Comparison of ENCODE assay signal across 1 cellular context in the genomic region with DNA sequence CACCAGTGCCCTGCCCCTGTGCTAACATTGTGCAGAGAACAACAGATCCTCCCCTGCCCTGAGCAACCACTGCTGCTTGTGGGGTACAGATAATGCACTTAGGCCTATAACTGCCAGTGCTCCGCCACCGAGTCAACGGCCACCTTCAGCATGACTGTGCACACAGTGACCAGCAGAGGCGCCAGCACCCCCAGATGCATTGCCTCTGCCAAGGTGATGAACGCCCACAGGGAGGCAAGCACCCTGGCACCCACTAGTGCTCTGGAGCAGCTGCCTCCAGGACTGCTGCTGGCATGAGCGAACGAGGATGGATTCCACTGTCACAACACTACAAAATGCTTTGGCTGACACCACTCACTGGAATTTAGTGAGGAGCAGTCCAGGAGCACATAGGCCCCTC.
TF ChIP-seq lines count a peak whose summit lies in the region.

No MANE protein-coding gene starts in this region.

TF ChIP-seq in GM23338, 12 proteins besides CTCF, POLR2A, EP300 and RAD21 (continued from another document):
- TF ChIP-seq, protein P1, sequence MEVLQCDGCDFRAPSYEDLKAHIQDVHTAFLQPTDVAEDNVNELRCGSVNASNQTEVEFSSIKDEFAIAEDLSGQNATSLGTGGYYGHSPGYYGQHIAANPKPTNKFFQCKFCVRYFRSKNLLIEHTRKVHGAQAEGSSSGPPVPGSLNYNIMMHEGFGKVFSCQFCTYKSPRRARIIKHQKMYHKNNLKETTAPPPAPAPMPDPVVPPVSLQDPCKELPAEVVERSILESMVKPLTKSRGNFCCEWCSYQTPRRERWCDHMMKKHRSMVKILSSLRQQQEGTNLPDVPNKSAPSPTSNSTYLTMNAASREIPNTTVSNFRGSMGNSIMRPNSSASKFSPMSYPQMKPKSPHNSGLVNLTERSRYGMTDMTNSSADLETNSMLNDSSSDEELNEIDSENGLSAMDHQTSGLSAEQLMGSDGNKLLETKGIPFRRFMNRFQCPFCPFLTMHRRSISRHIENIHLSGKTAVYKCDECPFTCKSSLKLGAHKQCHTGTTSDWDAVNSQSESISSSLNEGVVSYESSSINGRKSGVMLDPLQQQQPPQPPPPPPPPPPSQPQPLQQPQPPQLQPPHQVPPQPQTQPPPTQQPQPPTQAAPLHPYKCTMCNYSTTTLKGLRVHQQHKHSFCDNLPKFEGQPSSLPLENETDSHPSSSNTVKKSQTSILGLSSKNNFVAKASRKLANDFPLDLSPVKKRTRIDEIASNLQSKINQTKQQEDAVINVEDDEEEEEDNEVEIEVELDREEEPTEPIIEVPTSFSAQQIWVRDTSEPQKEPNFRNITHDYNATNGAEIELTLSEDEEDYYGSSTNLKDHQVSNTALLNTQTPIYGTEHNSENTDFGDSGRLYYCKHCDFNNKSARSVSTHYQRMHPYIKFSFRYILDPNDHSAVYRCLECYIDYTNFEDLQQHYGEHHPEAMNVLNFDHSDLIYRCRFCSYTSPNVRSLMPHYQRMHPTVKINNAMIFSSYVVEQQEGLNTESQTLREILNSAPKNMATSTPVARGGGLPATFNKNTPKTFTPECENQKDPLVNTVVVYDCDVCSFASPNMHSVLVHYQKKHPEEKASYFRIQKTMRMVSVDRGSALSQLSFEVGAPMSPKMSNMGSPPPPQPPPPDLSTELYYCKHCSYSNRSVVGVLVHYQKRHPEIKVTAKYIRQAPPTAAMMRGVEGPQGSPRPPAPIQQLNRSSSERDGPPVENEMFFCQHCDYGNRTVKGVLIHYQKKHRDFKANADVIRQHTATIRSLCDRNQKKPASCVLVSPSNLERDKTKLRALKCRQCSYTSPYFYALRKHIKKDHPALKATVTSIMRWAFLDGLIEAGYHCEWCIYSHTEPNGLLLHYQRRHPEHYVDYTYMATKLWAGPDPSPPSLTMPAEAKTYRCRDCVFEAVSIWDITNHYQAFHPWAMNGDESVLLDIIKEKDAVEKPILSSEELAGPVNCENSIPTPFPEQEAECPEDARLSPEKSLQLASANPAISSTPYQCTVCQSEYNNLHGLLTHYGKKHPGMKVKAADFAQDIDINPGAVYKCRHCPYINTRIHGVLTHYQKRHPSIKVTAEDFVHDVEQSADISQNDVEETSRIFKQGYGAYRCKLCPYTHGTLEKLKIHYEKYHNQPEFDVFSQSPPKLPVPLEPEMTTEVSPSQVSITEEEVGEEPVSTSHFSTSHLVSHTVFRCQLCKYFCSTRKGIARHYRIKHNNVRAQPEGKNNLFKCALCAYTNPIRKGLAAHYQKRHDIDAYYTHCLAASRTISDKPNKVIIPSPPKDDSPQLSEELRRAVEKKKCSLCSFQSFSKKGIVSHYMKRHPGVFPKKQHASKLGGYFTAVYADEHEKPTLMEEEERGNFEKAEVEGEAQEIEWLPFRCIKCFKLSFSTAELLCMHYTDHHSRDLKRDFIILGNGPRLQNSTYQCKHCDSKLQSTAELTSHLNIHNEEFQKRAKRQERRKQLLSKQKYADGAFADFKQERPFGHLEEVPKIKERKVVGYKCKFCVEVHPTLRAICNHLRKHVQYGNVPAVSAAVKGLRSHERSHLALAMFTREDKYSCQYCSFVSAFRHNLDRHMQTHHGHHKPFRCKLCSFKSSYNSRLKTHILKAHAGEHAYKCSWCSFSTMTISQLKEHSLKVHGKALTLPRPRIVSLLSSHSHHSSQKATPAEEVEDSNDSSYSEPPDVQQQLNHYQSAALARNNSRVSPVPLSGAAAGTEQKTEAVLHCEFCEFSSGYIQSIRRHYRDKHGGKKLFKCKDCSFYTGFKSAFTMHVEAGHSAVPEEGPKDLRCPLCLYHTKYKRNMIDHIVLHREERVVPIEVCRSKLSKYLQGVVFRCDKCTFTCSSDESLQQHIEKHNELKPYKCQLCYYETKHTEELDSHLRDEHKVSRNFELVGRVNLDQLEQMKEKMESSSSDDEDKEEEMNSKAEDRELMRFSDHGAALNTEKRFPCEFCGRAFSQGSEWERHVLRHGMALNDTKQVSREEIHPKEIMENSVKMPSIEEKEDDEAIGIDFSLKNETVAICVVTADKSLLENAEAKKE (CRISPR knock-in tag; IDR thresholded peaks at IDR 0.05), result no peak
- TF ChIP-seq ETS1 (IDR thresholded peaks at IDR 0.05), result no peak
